8 cellular contexts compared by ENCODE assay signal in genomic region chr5:87020099-87020934, GRCh38.
DNase-seq lines count a peak whose midpoint lies in the region; ATAC-seq and TF ChIP-seq lines count a peak whose summit lies in the region.

No MANE protein-coding gene starts in this region.

- no peaks in the 10 kb centered on the region for H3K9me3 Mint-ChIP-seq in CD4-positive, alpha-beta T cell
- H3K9me3 Mint-ChIP-seq in endodermal cell = no peaks in the 10 kb centered on the region

- H3K9ac ChIP-seq in endodermal cell (ENCODE audit: extremely low read depth, low read length, poor library complexity, severe bottlenecking) = no peak overlapping the region

- peaks cover 20% of the 10 kb centered on the region for H3K4me1 Mint-ChIP-seq in CD4-positive, alpha-beta T cell (ENCODE audit: low read depth)
- H3K4me1 Mint-ChIP-seq in endodermal cell = peaks cover 17% of the 10 kb centered on the region

- POLR2A ChIA-PET in CD4-positive, alpha-beta T cell (lab: Charles Lee) = interaction anchor here (0.7 to 1.1 kb wide), 2 partner anchors 8 to 14 kb away, joined by 3 read pairs; no protein-coding TSS in a partner anchor

- no peaks in the 10 kb centered on the region for H3K36me3 ChIP-seq in endodermal cell (ENCODE audit: control insufficient read depth, insufficient read depth, low read length)
- H3K36me3 ChIP-seq in neuron (ENCODE audit: insufficient read depth, low read length) = no peaks in the 10 kb centered on the region

- intact Hi-C loops in CD4-positive, alpha-beta T cell (cut with DNase I, micrococcal nuclease) = no loop called here

- no peak for TF ChIP-seq CTCF in CD4-positive, alpha-beta T cell (IDR thresholded peaks at IDR 0.05)
- TF ChIP-seq CTCF in endodermal cell (conservative IDR thresholded peaks at IDR 0.05) = no peak

- no peak overlapping the region for H3K27ac ChIP-seq in CD4-positive, alpha-beta T cell (ENCODE audit: low read depth, low read length)
- no peak overlapping the region for H3K27ac ChIP-seq in endodermal cell (ENCODE audit: low read depth, low read length)

- ATAC-seq in CD4-positive, alpha-beta T cell (ENCODE audit: poor library complexity) = peak; percentile 81
- ATAC-seq in HG03135 (IDR thresholded peaks at IDR 0.05; ENCODE audit: unreplicated experiment) = peak; percentile 91

- no peaks in the 10 kb centered on the region for H3K9me3 ChIP-seq in CD4-positive, alpha-beta T cell (ENCODE audit: control insufficient read depth, low read length)
- H3K9me3 ChIP-seq in endodermal cell (ENCODE audit: control insufficient read depth, low read length) (no peaks in the 10 kb centered on the region), neuron (ENCODE audit: low read length) (no peaks in the 10 kb centered on the region)

- H3K4me3 ChIP-seq in endodermal cell (ENCODE audit: low read length) (no peak overlapping the region), neuron (ENCODE audit: low read length) (peak overlapping the region; percentile 24)

- 69 to 73% methylated on average over 3 to 4 of the region's 4 CpGs for WGBS in endodermal cell (ENCODE audit: insufficient coverage in 1 of 2, insufficient read length in 1 of 2), 2 experiments

- no peaks in the 10 kb centered on the region for H3K36me3 Mint-ChIP-seq in CD4-positive, alpha-beta T cell (ENCODE audit: low read depth)
- no peaks in the 10 kb centered on the region for H3K36me3 Mint-ChIP-seq in endodermal cell (ENCODE audit: low read depth)

- peak in 6 of 10 experiments; percentile 3 to 27 (median 14) for DNase-seq in CD4-positive, alpha-beta T cell
- peak; percentile 21 for DNase-seq in GM19240 (ENCODE audit: insufficient read length, low spot score)
- peak; percentile 5 for DNase-seq in SK-N-DZ (ENCODE audit: low spot score)
- DNase-seq in endodermal cell = peak; percentile 74
- no peak for DNase-seq in NCI-H1417 treated with DMSO at 0.1 percent for 48 hours (lab: John Stamatoyannopoulos, UW)
- DNase-seq in COR-L47 (lab: John Stamatoyannopoulos, UW) = no peak

- H3K27me3 ChIP-seq in CD4-positive, alpha-beta T cell (ENCODE audit: control insufficient read depth, insufficient read depth, low read length) = no peaks in the 10 kb centered on the region
- no peaks in the 10 kb centered on the region for H3K27me3 ChIP-seq in endodermal cell (ENCODE audit: control insufficient read depth, insufficient read depth, low read length, poor library complexity, severe bottlenecking)
- H3K27me3 ChIP-seq in neuron (ENCODE audit: insufficient read depth, low read length) = no peaks in the 10 kb centered on the region

- no peak overlapping the region for H3K27ac Mint-ChIP-seq in CD4-positive, alpha-beta T cell
- H3K27ac Mint-ChIP-seq in endodermal cell = peak overlapping the region; percentile 18

- CTCF ChIA-PET in CD4-positive, alpha-beta T cell (lab: Charles Lee) = no interaction called here

- no peak overlapping the region for H3K4me3 Mint-ChIP-seq in CD4-positive, alpha-beta T cell
- no peak overlapping the region for H3K4me3 Mint-ChIP-seq in endodermal cell

- H3K4me1 ChIP-seq in endodermal cell (ENCODE audit: control insufficient read depth, insufficient read depth, low read length) = no peaks in the 10 kb centered on the region
- no peaks in the 10 kb centered on the region for H3K4me1 ChIP-seq in neuron (ENCODE audit: insufficient read depth, low read length)

- peak overlapping the region; percentile 19 for H2AFZ ChIP-seq in neuron (ENCODE audit: low read depth, low read length)

- no peaks in the 10 kb centered on the region for H3K27me3 Mint-ChIP-seq in CD4-positive, alpha-beta T cell
- H3K27me3 Mint-ChIP-seq in endodermal cell (ENCODE audit: insufficient read depth) = no peaks in the 10 kb centered on the region

Comparison
In these comparisons a context has a peak if more than half of its experiments do, and no peak if none do; other contexts are left out.
1. DNase-seq: peak in CD4-positive, alpha-beta T cell (6 of 10), GM19240 (single experiment), SK-N-DZ (single experiment) and endodermal cell (single experiment); none in NCI-H1417 treated with DMSO at 0.1 percent for 48 hours (single experiment) and COR-L47 (single experiment).